In genomic region chr16:57898961-57899360, GRCh38 we compare ENCODE assay signal across 2 cellular contexts.
TF ChIP-seq lines count a peak whose summit lies in the region.

No MANE protein-coding gene starts in this region.

TF ChIP-seq in A549, 52 proteins besides CTCF, POLR2A, EP300 and RAD21 (continued from another document):
- no peak for TF ChIP-seq MAX (IDR thresholded peaks at IDR 0.05)
- TF ChIP-seq KDM5A (IDR thresholded peaks at IDR 0.05): no peak
- TF ChIP-seq HDAC2 (IDR thresholded peaks at IDR 0.05): no peak
- TF ChIP-seq HMGXB4 (CRISPR knock-in tag; IDR thresholded peaks at IDR 0.05; ENCODE audit: borderline replicate concordance): no peak
- TF ChIP-seq KDM1A (IDR thresholded peaks at IDR 0.05; ENCODE audit: low read depth): no peak
- TF ChIP-seq ZNF302 (CRISPR knock-in tag; IDR thresholded peaks at IDR 0.05): no peak
- no peak for TF ChIP-seq BHLHE40 (IDR thresholded peaks at IDR 0.05; ENCODE audit: low read depth, low read length)
- TF ChIP-seq PBX3 (IDR thresholded peaks at IDR 0.05): no peak

TF ChIP-seq in Ishikawa, 13 proteins besides CTCF, POLR2A, EP300 and RAD21 (continued from another document):
- peak; percentile 16; the same call in 1 of the 2 replicates for TF ChIP-seq TEAD4 (IDR thresholded peaks at IDR 0.05)
